In genomic region chr20:32472581-32473207, GRCh38 we compare ENCODE assay signal across 15 cellular contexts.
DNase-seq lines count a peak whose midpoint lies in the region; ATAC-seq and TF ChIP-seq lines count a peak whose summit lies in the region.
"Had no signal": no experiment of that assay in that cellular context is flagged by ENCODE, and none has a peak within 500 bp of the region (broad histone marks: within the 10 kb centered on the region; RNA-seq: fewer than 3 reads in every experiment).

No MANE protein-coding gene starts in this region.

- WGBS in esophagus muscularis mucosa: 89% methylated on average over 3 of the region's 6 CpGs
- WGBS in upper lobe of left lung, 2 donors: 91% methylated on average over 5 of the region's 6 CpGs; no CpG with 5 or more reads in 1 of the 2 donors

- peaks cover 85% of the 10 kb centered on the region for H4K20me1 ChIP-seq in neural progenitor cell (ENCODE audit: low read depth)

- no peaks in the 10 kb centered on the region for H3K9me3 ChIP-seq in esophagus muscularis mucosa
- H3K9me3 ChIP-seq in neural progenitor cell (ENCODE audit: low read depth): no peaks in the 10 kb centered on the region
- H3K9me3 ChIP-seq in upper lobe of left lung: no peaks in the 10 kb centered on the region
- H3K9me3 ChIP-seq: HAP-1 had no signal

- no peaks in the 10 kb centered on the region for H3K9me3 Mint-ChIP-seq in activated T-cell treated with anti-CD3 and anti-CD28 coated beads, Interleukin-2, amount 50 U/mL, for 24 hours
- H3K9me3 Mint-ChIP-seq in neural progenitor cell: no peaks in the 10 kb centered on the region
- H3K9me3 Mint-ChIP-seq: central memory CD8-positive, alpha-beta T cell; memory B cell had no signal

- H3K27me3 Mint-ChIP-seq in activated T-cell treated with anti-CD3 and anti-CD28 coated beads, Interleukin-2, amount 50 U/mL, for 24 hours: no peaks in the 10 kb centered on the region
- peaks cover 9% of the 10 kb centered on the region for H3K27me3 Mint-ChIP-seq in neural progenitor cell (ENCODE audit: insufficient read depth, low read depth)
- H3K27me3 Mint-ChIP-seq: central memory CD8-positive, alpha-beta T cell; memory B cell had no signal

- intact Hi-C loops in esophagus muscularis mucosa (cut with DNase I): no loop called here

- H3K36me3 ChIP-seq in esophagus muscularis mucosa (peaks cover 0 to 22% (median 5%) of the 10 kb centered on the region in 4 donors), neural progenitor cell (no peaks in the 10 kb centered on the region), upper lobe of left lung (peaks cover 0 to 13% (median 7%) of the 10 kb centered on the region in 4 donors)
- H3K36me3 ChIP-seq: HAP-1 had no signal

- no peak for TF ChIP-seq POLR2A in esophagus muscularis mucosa (IDR thresholded peaks at IDR 0.05; ENCODE audit: low read depth)
- no peak for TF ChIP-seq POLR2A in upper lobe of left lung (IDR thresholded peaks at IDR 0.05)

- H3K36me3 Mint-ChIP-seq in activated T-cell treated with anti-CD3 and anti-CD28 coated beads, Interleukin-2, amount 50 U/mL, for 24 hours (ENCODE audit: low read depth): peaks cover 11% of the 10 kb centered on the region
- peaks cover 15% of the 10 kb centered on the region for H3K36me3 Mint-ChIP-seq in neural progenitor cell

- H3F3A ChIP-seq in neural progenitor cell (ENCODE audit: low read depth): peaks cover 29% of the 10 kb centered on the region

- ATAC-seq in upper lobe of left lung (ENCODE audit: low FRiP score in 2 of 2) (no peak), GM21717 (IDR thresholded peaks at IDR 0.05; ENCODE audit: unreplicated experiment) (no peak)
- ATAC-seq: esophagus mucosa had no signal

- no peak for TF ChIP-seq CTCF in esophagus muscularis mucosa (IDR thresholded peaks at IDR 0.05)
- no peak for TF ChIP-seq CTCF in neural progenitor cell (IDR thresholded peaks at IDR 0.05)
- no peak for TF ChIP-seq CTCF in upper lobe of left lung (IDR thresholded peaks at IDR 0.05)

- no peak overlapping the region for H3K9ac ChIP-seq in neural progenitor cell

- peaks cover 39% of the 10 kb centered on the region for H3K4me1 Mint-ChIP-seq in activated T-cell treated with anti-CD3 and anti-CD28 coated beads, Interleukin-2, amount 50 U/mL, for 24 hours (ENCODE audit: low read depth)
- peaks cover 61% of the 10 kb centered on the region for H3K4me1 Mint-ChIP-seq in neural progenitor cell

- peaks cover 58% of the 10 kb centered on the region for H3K79me2 ChIP-seq in neural progenitor cell (ENCODE audit: low read depth)

- peak overlapping the region; percentile 44 for H3K27ac Mint-ChIP-seq in activated T-cell treated with anti-CD3 and anti-CD28 coated beads, Interleukin-2, amount 50 U/mL, for 24 hours
- no peak overlapping the region for H3K27ac Mint-ChIP-seq in neural progenitor cell
- H3K27ac Mint-ChIP-seq: memory B cell had no signal

- H3K4me2 ChIP-seq in neural progenitor cell: peak overlapping the region; percentile 30

- no peak overlapping the region for H2AFZ ChIP-seq in neural progenitor cell (replicated peaks)

- H3K4me3 Mint-ChIP-seq in activated T-cell treated with anti-CD3 and anti-CD28 coated beads, Interleukin-2, amount 50 U/mL, for 24 hours: no peak overlapping the region
- H3K4me3 Mint-ChIP-seq in neural progenitor cell: no peak overlapping the region
- H3K4me3 Mint-ChIP-seq: central memory CD8-positive, alpha-beta T cell; memory B cell had no signal

- TF ChIP-seq EP300 in esophagus muscularis mucosa (IDR thresholded peaks at IDR 0.05) (no peak), upper lobe of left lung (IDR thresholded peaks at IDR 0.05) (no peak)

- H3K4me1 ChIP-seq in esophagus muscularis mucosa: peaks cover 89 to 100% (median 96%) of the 10 kb centered on the region in 4 donors
- peaks cover 41% of the 10 kb centered on the region for H3K4me1 ChIP-seq in neural progenitor cell
- peaks cover 75 to 92% (median 89%) of the 10 kb centered on the region in 4 donors for H3K4me1 ChIP-seq in upper lobe of left lung

- H3K27ac ChIP-seq in esophagus muscularis mucosa (replicated peaks in 1 of 4): peak overlapping the region; percentile 85 to 92 (median 88)
- H3K27ac ChIP-seq in neural progenitor cell: peak overlapping the region; percentile 60
- peak overlapping the region; percentile 82 to 91 (median 86) for H3K27ac ChIP-seq in upper lobe of left lung

- peak overlapping the region in 3 of 4 donors; percentile 44 to 54 (median 54) for H3K4me3 ChIP-seq in esophagus muscularis mucosa
- H3K4me3 ChIP-seq in neural progenitor cell: no peak overlapping the region
- H3K4me3 ChIP-seq in upper lobe of left lung: no peak overlapping the region
- H3K4me3 ChIP-seq: HAP-1 had no signal

- DNase-seq in activated T-cell treated with anti-CD3 and anti-CD28 coated beads, Interleukin-2, amount 50 U/mL, for 24 hours: no peak
- no peak for DNase-seq in activated T-cell treated with anti-CD3 and anti-CD28 coated beads, Interleukin-2, amount 50 U/mL, for 48 hours
- no peak for DNase-seq in esophagus muscularis mucosa (ENCODE audit: extremely low spot score)
- no peak for DNase-seq in neural progenitor cell (ENCODE audit: low spot score)
- peak in 1 of 2 donors; percentile 56 for DNase-seq in upper lobe of left lung
- DNase-seq in NCI-H146 treated with DMSO at 0.1 percent for 48 hours (lab: John Stamatoyannopoulos, UW; ENCODE audit: unreplicated experiment): no peak
- no peak for DNase-seq in NCI-H1694 (lab: John Stamatoyannopoulos, UW)
- DNase-seq: 8988T; NCI-H2081 treated with DMSO at 0.1 percent for 48 hours; stimulated activated CD4-positive, alpha-beta T cell treated with anti-CD3 and anti-CD28 coated beads, Interleukin-4, amount 100 ng/mL, for 1 hour had no signal

- H3K27me3 ChIP-seq in esophagus muscularis mucosa (no peaks in the 10 kb centered on the region), neural progenitor cell (no peaks in the 10 kb centered on the region), upper lobe of left lung (no peaks in the 10 kb centered on the region)

Comparison
In these comparisons a context has a peak if more than half of its experiments do, and no peak if none do; other contexts are left out.
1. H3K4me3 ChIP-seq: peak in esophagus muscularis mucosa (3 of 4); none in neural progenitor cell (single experiment) and upper lobe of left lung (0 of 4).
2. Peak in every context shown above with its lines, with median percentiles within 50 percentile points of each other: H3K27ac ChIP-seq.